Comparison of ENCODE assay signal across 8 cellular contexts in genomic region chr1:2228684-2229031, GRCh38. TPM values are rescaled to one million over a fixed set of nuclear protein-coding genes. Genes with fewer than 3 reads are reported as not detected.
DNase-seq lines count a peak whose midpoint lies in the region; ATAC-seq and TF ChIP-seq lines count a peak whose summit lies in the region.

No MANE protein-coding gene starts in this region.

- no peak for TF ChIP-seq POLR2A in lower leg skin (IDR thresholded peaks at IDR 0.05)

- H3K4me1 Mint-ChIP-seq in brain = peaks cover 37% of the 10 kb centered on the region

- TF ChIP-seq CTCF in BJ (IDR thresholded peaks at IDR 0.05; ENCODE audit: insufficient read depth, low read depth, low read length) (no peak), brain (conservative IDR thresholded peaks at IDR 0.05) (no peak), lower leg skin (IDR thresholded peaks at IDR 0.05) (no peak), upper lobe of right lung (IDR thresholded peaks at IDR 0.05) (no peak)

- H3K27me3 ChIP-seq in BJ (ENCODE audit: control insufficient read depth, insufficient read depth, low read length) = no peaks in the 10 kb centered on the region
- H3K27me3 ChIP-seq in HUES6 (ENCODE audit: control insufficient read depth, insufficient read depth, low read length) = no peaks in the 10 kb centered on the region
- no peaks in the 10 kb centered on the region for H3K27me3 ChIP-seq in upper lobe of right lung

- peak overlapping the region; percentile 87 for H3K9ac ChIP-seq in HUES6 (ENCODE audit: low read length)

- WGBS in lower leg skin, 2 donors = 0% methylated on average over 33 of the region's 53 CpGs; no CpG with 5 or more reads in 1 of the 2 donors

- no peaks in the 10 kb centered on the region for H3K9me3 ChIP-seq in HUES6 (ENCODE audit: control insufficient read depth, insufficient read depth, low read depth, low read length)
- no peaks in the 10 kb centered on the region for H3K9me3 ChIP-seq in upper lobe of right lung

- DNase-seq in BJ (ENCODE audit: low read depth) = no peak
- no peak for DNase-seq in lower leg skin (ENCODE audit: low spot score in 2 of 2)
- no peak for DNase-seq in upper lobe of right lung
- no peak for DNase-seq in retina
- no peak for DNase-seq in NCI-H1105 (lab: John Stamatoyannopoulos, UW)

- ATAC-seq in upper lobe of right lung (no peak), HG02798 (IDR thresholded peaks at IDR 0.05; ENCODE audit: poor library complexity, unreplicated experiment) (no peak)

- H3K9me3 Mint-ChIP-seq in brain = no peaks in the 10 kb centered on the region

- CTCF ChIA-PET in BJ (lab: Yijun Ruan, JAX) = interaction anchor here (0.7 to 6.3 kb wide), 8 partner anchors 11 to 153 kb away, joined by 3 to 47 read pairs (median 4); partner anchors contain the start of gene FAAP20

- H3K27ac Mint-ChIP-seq in brain = peak overlapping the region; percentile 97 to 99 (median 98)

- H3K36me3 ChIP-seq in BJ (ENCODE audit: control insufficient read depth, insufficient read depth, low read length) = peaks cover 6% of the 10 kb centered on the region
- no peaks in the 10 kb centered on the region for H3K36me3 ChIP-seq in HUES6 (ENCODE audit: control insufficient read depth, insufficient read depth, low read length)
- no peaks in the 10 kb centered on the region for H3K36me3 ChIP-seq in upper lobe of right lung

- peak overlapping the region; percentile 80 for H3K4me3 ChIP-seq in BJ (ENCODE audit: low read depth, low read length)
- peak overlapping the region; percentile 98 for H3K4me3 ChIP-seq in HUES6 (ENCODE audit: low read depth, low read length)
- H3K4me3 ChIP-seq in lower leg skin (ENCODE audit: low read depth, poor library complexity, severe bottlenecking) = peak overlapping the region; percentile 27
- H3K4me3 ChIP-seq in upper lobe of right lung = peak overlapping the region; percentile 80

- intact Hi-C loops in lower leg skin (cut with DNase I; ENCODE audit: low total_unique reads) = no loop called here
- intact Hi-C loops in upper lobe of right lung (cut with DNase I) = no loop called here

- peaks cover 44% of the 10 kb centered on the region for H3K4me1 ChIP-seq in HUES6 (ENCODE audit: control insufficient read depth, insufficient read depth, low read length)
- peaks cover 25% of the 10 kb centered on the region for H3K4me1 ChIP-seq in upper lobe of right lung

- H3K27me3 Mint-ChIP-seq in brain = peaks cover 17% of the 10 kb centered on the region

- H3K27ac ChIP-seq in HUES6 (ENCODE audit: low read depth, low read length) (no peak overlapping the region), upper lobe of right lung (peak overlapping the region; percentile 87)

- POLR2A ChIA-PET in BJ (lab: Charles Lee) = no interaction called here

- H3K4me3 Mint-ChIP-seq in brain = peak overlapping the region; percentile 89 to 97 (median 94)

- peaks cover 4% of the 10 kb centered on the region for H3K36me3 Mint-ChIP-seq in brain

RNA-seq across cellular contexts. Expression of gene SKI, which starts 0.5 kb away (rescaled TPM):
- polyA plus RNA-seq in BJ (2011; rRNA removed) = 5.1 and 6.3 TPM in 2 replicates
- polyA minus RNA-seq in BJ (2011; rRNA and poly(A)+ RNA removed) = 6.2 and 10.7 TPM in 2 replicates
- polyA plus RNA-seq in brain (ENCODE audit: insufficient read depth, low read depth, low replicate concordance) = 48.5 TPM
- total RNA-seq in lower leg skin = 10 to 100 TPM; 67.3 to 80.8 (median 75.4) TPM
- total RNA-seq in upper lobe of right lung = 89.6 TPM

RNA-seq across cellular contexts. Expression of gene FAAP20, which starts 34.1 kb away (rescaled TPM):
- polyA plus RNA-seq in BJ (2011; rRNA removed) (11.9 and 18.7 TPM in 2 replicates), brain (ENCODE audit: insufficient read depth, low read depth, low replicate concordance) (112 TPM)
- polyA minus RNA-seq in BJ (2011; rRNA and poly(A)+ RNA removed) = 4.3 and 4.8 TPM in 2 replicates
- total RNA-seq in lower leg skin (10 to 100 TPM; 29.8 to 48.0 (median 45.6) TPM), upper lobe of right lung (55.3 TPM)

Comparison
In these comparisons a context has a peak if more than half of its experiments do, and no peak if none do; other contexts are left out.
1. H3K4me3 ChIP-seq: peak in every context shown above with its lines; median percentile 98 in HUES6; 80 in BJ; 80 in upper lobe of right lung; 27 in lower leg skin.